In the genomic region with DNA sequence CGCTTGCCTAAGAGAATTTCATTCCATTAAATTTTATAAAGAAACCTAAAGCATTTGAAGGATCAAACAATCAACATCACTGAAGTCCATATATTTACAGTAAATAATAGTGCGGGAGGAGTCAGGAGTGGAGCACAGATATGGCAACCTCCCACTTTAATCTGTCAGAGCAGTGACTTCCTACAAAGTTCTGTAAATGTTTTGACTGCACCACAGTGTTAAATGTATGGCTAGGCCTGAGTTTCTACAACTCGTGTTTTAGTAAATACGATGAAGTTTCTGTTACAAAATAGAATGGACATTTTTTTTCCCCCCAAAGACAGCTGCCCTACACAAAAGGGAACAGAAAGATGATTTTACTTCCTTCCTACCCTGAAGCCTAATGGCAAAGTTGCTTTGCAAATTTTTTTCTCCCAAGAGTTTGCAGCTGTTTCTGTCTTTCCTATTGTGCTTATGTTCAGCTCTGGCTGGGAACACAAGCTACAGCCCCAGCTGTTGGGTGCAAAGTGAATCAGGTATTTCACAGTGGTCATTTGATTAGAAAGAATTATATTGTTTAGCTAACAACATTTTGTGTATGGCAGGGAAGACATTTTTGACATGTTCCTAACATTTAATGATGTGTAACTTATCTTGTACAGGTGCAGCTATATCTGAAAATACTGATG, we compare ENCODE assay signal across 28 cellular contexts.
DNase-seq lines count a peak whose midpoint lies in the region; ATAC-seq and TF ChIP-seq lines count a peak whose summit lies in the region.
"Had no signal": no experiment of that assay in that cellular context is flagged by ENCODE, and none has a peak within 500 bp of the region (broad histone marks: within the 10 kb centered on the region; RNA-seq: fewer than 3 reads in every experiment).

No MANE protein-coding gene starts in this region.

- H3K4me1 Mint-ChIP-seq in nephron = peaks cover 70% of the 10 kb centered on the region
- H3K4me1 Mint-ChIP-seq: activated naive CD8-positive, alpha-beta T cell treated with anti-CD3 and anti-CD28 coated beads, Interleukin-2, amount 50 U/mL, for 24 hours; stimulated activated naive CD8-positive, alpha-beta T cell treated with anti-CD3 and anti-CD28 coated beads, Interleukin-15, amount 100 ng/mL, for 72 hours; T-helper 17 cell had no signal

- ATAC-seq in HG03342 (IDR thresholded peaks at IDR 0.05; ENCODE audit: unreplicated experiment) = no peak
- ATAC-seq: activated naive CD8-positive, alpha-beta T cell treated with anti-CD3 and anti-CD28 coated beads, Interleukin-2, amount 50 U/mL, for 24 hours; K562; right cardiac atrium; stimulated activated naive CD8-positive, alpha-beta T cell treated with anti-CD3 and anti-CD28 coated beads, Interleukin-15, amount 100 ng/mL, for 72 hours; T-helper 17 cell had no signal

- TF ChIP-seq CTCF in MM.1S (IDR thresholded peaks at IDR 0.05; ENCODE audit: low read length) (no peak), nephron (IDR thresholded peaks at IDR 0.05; ENCODE audit: unreplicated experiment in 3 of 3) (no peak)

- H3K4me3 ChIP-seq in BLaER1 treated with 17β-estradiol and CSF1 and Interleukin-3, amounts not matched to agents 10 nM and 100 nM = no peak overlapping the region
- no peak overlapping the region; the same call in 1 of the 2 replicates for H3K4me3 ChIP-seq in MM.1S (ENCODE audit: low read length)
- H3K4me3 ChIP-seq: dorsolateral prefrontal cortex, K562, lung, MG63, neural progenitor cell, uterus had no signal

- H3K9me3 ChIP-seq in BLaER1 treated with 17β-estradiol and CSF1 and Interleukin-3, amounts not matched to agents 10 nM and 100 nM (replicated peaks in 1 of 11) = no peaks in the 10 kb centered on the region
- H3K9me3 ChIP-seq in MM.1S (replicated peaks; ENCODE audit: insufficient read depth, low read length) = no peaks in the 10 kb centered on the region
- H3K9me3 ChIP-seq: MG63, SK-N-SH, uterus had no signal

- no peaks in the 10 kb centered on the region for H3K9me3 Mint-ChIP-seq in nephron
- H3K9me3 Mint-ChIP-seq: activated naive CD8-positive, alpha-beta T cell treated with anti-CD3 and anti-CD28 coated beads, Interleukin-2, amount 50 U/mL, for 24 hours; CD4-positive, alpha-beta T cell; neural progenitor cell; stimulated activated naive CD8-positive, alpha-beta T cell treated with anti-CD3 and anti-CD28 coated beads, Interleukin-15, amount 100 ng/mL, for 72 hours had no signal

- peak overlapping the region; percentile 0 to 54 (median 29); a peak in 16 of 22 replicates for H3K4me2 ChIP-seq in BLaER1 treated with 17β-estradiol and CSF1 and Interleukin-3, amounts not matched to agents 10 nM and 100 nM
- peak overlapping the region; percentile 41 for H3K4me2 ChIP-seq in MM.1S (ENCODE audit: low read depth, low read length)
- H3K4me2 ChIP-seq: neural progenitor cell, SK-N-SH had no signal

- peaks cover 14% of the 10 kb centered on the region for H3F3A ChIP-seq in MM.1S (ENCODE audit: insufficient read depth, low read length)

- peak overlapping the region; percentile 38 to 74 (median 72) for H3K27ac Mint-ChIP-seq in nephron
- H3K27ac Mint-ChIP-seq: activated naive CD8-positive, alpha-beta T cell treated with anti-CD3 and anti-CD28 coated beads, Interleukin-2, amount 50 U/mL, for 24 hours; CD4-positive, alpha-beta T cell; neural progenitor cell; stimulated activated naive CD8-positive, alpha-beta T cell treated with anti-CD3 and anti-CD28 coated beads, Interleukin-15, amount 100 ng/mL, for 72 hours; T-helper 17 cell had no signal

- no peaks in the 10 kb centered on the region for H3K36me3 ChIP-seq in BLaER1 treated with 17β-estradiol and CSF1 and Interleukin-3, amounts not matched to agents 10 nM and 100 nM
- no peaks in the 10 kb centered on the region for H3K36me3 ChIP-seq in MM.1S (replicated peaks; ENCODE audit: insufficient read depth, low read length)
- H3K36me3 ChIP-seq: neural progenitor cell, uterus had no signal

- H4K20me1 ChIP-seq in BLaER1 treated with 17β-estradiol and CSF1 and Interleukin-3, amounts not matched to agents 10 nM and 100 nM = no peaks in the 10 kb centered on the region
- H4K20me1 ChIP-seq in MM.1S (ENCODE audit: insufficient read depth, low read length) = no peaks in the 10 kb centered on the region

- peak overlapping the region; percentile 50 for H2AFZ ChIP-seq in MM.1S (ENCODE audit: low read length)
- H2AFZ ChIP-seq: neural progenitor cell had no signal

- H3K4me1 ChIP-seq in BLaER1 treated with 17β-estradiol and CSF1 and Interleukin-3, amounts not matched to agents 10 nM and 100 nM = peaks cover 10 to 23% (median 16%) of the 10 kb centered on the region in 10 experiments; a peak in 17 of 20 replicates
- H3K4me1 ChIP-seq in MM.1S (ENCODE audit: low read length) = peaks cover 22% of the 10 kb centered on the region
- H3K4me1 ChIP-seq: neural progenitor cell, uterus had no signal

- no peak overlapping the region for H3K9ac ChIP-seq in BLaER1 treated with 17β-estradiol and CSF1 and Interleukin-3, amounts not matched to agents 10 nM and 100 nM
- H3K9ac ChIP-seq in MM.1S (ENCODE audit: low read length) = peak overlapping the region; percentile 2; the same call in 1 of the 2 replicates
- H3K9ac ChIP-seq: neural progenitor cell, SK-N-SH had no signal

- no peaks in the 10 kb centered on the region for H3K79me2 ChIP-seq in MM.1S (ENCODE audit: low read length)

- peak overlapping the region in 5 of 11 experiments; percentile 15 to 38 (median 25); a peak in 3 of 22 replicates for H3K27ac ChIP-seq in BLaER1 treated with 17β-estradiol and CSF1 and Interleukin-3, amounts not matched to agents 10 nM and 100 nM
- peak overlapping the region; percentile 38; the same call in 1 of the 2 replicates for H3K27ac ChIP-seq in MM.1S (ENCODE audit: low read length)
- H3K27ac ChIP-seq: neural progenitor cell, uterus had no signal

- H3K36me3 Mint-ChIP-seq in nephron (ENCODE audit: low read depth) = no peaks in the 10 kb centered on the region
- H3K36me3 Mint-ChIP-seq: neural progenitor cell had no signal

- H3K27me3 ChIP-seq in BLaER1 treated with 17β-estradiol and CSF1 and Interleukin-3, amounts not matched to agents 10 nM and 100 nM = no peaks in the 10 kb centered on the region
- H3K27me3 ChIP-seq in MM.1S (replicated peaks; ENCODE audit: insufficient read depth, low read length) = no peaks in the 10 kb centered on the region
- H3K27me3 ChIP-seq: dorsolateral prefrontal cortex, MG63, neural progenitor cell, uterus had no signal

- no peaks in the 10 kb centered on the region for H3K27me3 Mint-ChIP-seq in nephron (ENCODE audit: low read depth)

- H3K9me2 ChIP-seq in MM.1S (replicated peaks; ENCODE audit: insufficient read depth, low read length) = no peaks in the 10 kb centered on the region
- H3K9me2 ChIP-seq: SK-N-SH had no signal

- H3K4me3 Mint-ChIP-seq in nephron = peak overlapping the region in 1 of 3 experiments; percentile 49
- H3K4me3 Mint-ChIP-seq: activated naive CD8-positive, alpha-beta T cell treated with anti-CD3 and anti-CD28 coated beads, Interleukin-2, amount 50 U/mL, for 24 hours; CD4-positive, alpha-beta T cell; neural progenitor cell; stimulated activated naive CD8-positive, alpha-beta T cell treated with anti-CD3 and anti-CD28 coated beads, Interleukin-15, amount 100 ng/mL, for 72 hours; T-helper 17 cell had no signal

- peak; percentile 40 for DNase-seq in MM.1S
- DNase-seq in dermis blood vessel endothelial cell = peak; percentile 31
- DNase-seq in NCI-H2029 (lab: John Stamatoyannopoulos, UW) = no peak
- DNase-seq in GM19238 (ENCODE audit: insufficient read length, low spot score) = no peak
- DNase-seq in NCI-H748 (lab: John Stamatoyannopoulos, UW; ENCODE audit: unreplicated experiment) = no peak
- DNase-seq: activated CD4-positive, alpha-beta T cell treated with anti-CD3 and anti-CD28 coated beads, Interleukin-2, amount 50 U/mL, for 48 hours; activated CD4-positive, CD25-positive, alpha-beta regulatory T cell treated with anti-CD3 and anti-CD28 coated beads, Interleukin-2, amount 50 U/mL, for 72 hours; activated naive CD4-positive, alpha-beta T cell; activated naive CD8-positive, alpha-beta T cell treated with anti-CD3 and anti-CD28 coated beads, Interleukin-2, amount 50 U/mL, for 24 hours; CD4-positive, alpha-beta T cell; dorsolateral prefrontal cortex; hippocampal formation; MG63; NCI-H146; NCI-H2107; NCI-H446; right cardiac atrium; SK-N-SH; stimulated activated CD8-positive, alpha-beta memory T cell treated with anti-CD3 and anti-CD28 coated beads, Interleukin-4, amount 100 ng/mL, for 48 hours; stimulated activated naive CD8-positive, alpha-beta T cell treated with anti-CD3 and anti-CD28 coated beads, Interleukin-15, amount 100 ng/mL, for 72 hours; T-helper 17 cell; uterus had no signal

Comparison
In these comparisons a context has a peak if more than half of its experiments do, and no peak if none do; other contexts are left out.
1. DNase-seq: peak in MM.1S (single experiment) and dermis blood vessel endothelial cell (single experiment); none in NCI-H2029 (single experiment), GM19238 (single experiment) and NCI-H748 (single experiment).